ENCODE assay signal across 1 cellular context in the genomic region with DNA sequence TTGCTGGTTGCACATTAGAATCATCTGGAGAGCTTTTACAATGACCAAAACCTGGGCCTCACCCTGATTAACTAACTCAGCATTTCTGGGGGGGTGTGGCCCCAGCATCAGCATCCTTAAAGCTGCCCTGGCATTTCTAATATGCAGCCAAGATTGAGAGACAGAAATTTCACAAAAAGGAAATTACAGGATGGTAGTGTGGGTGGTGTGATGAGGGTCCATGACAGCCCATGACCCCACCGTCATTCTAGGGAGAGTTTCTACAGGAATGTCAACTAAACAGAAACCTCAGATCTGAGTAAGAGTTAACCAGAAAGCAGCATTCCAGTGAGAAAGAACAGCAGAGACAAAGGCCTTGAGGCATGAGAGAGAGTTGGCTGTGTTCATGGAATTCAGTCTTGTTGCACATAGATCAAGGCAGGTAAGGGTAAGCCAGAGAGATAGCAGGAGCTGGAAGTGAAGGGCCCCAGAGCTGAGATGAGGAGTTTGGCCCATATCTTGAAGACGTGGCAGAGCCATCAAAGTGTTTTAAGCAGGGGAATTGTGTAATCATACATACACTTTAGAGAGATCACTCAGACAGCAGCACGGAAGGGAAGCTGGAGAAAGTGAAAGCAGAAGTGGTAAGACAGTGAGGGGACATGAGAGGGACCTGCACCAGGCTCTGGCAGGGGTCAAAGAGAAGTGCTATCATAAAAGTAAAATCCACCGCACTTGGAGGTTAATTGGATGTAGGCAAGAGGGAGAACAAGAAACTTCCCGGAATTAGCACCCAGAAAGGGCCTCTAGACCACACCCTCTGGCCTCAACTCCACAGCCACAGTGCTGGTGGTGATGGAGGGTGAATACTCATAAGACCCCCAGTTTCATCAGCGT.
A peak's percentile ranks its signal among the peaks of the same experiment; 100 is the strongest.
TF ChIP-seq lines count a peak whose summit lies in the region.

No MANE protein-coding gene starts in this region.

TF ChIP-seq in HEK293, 187 proteins besides CTCF, POLR2A, EP300 and RAD21 (continued from another document):
- TF ChIP-seq, protein P1, sequence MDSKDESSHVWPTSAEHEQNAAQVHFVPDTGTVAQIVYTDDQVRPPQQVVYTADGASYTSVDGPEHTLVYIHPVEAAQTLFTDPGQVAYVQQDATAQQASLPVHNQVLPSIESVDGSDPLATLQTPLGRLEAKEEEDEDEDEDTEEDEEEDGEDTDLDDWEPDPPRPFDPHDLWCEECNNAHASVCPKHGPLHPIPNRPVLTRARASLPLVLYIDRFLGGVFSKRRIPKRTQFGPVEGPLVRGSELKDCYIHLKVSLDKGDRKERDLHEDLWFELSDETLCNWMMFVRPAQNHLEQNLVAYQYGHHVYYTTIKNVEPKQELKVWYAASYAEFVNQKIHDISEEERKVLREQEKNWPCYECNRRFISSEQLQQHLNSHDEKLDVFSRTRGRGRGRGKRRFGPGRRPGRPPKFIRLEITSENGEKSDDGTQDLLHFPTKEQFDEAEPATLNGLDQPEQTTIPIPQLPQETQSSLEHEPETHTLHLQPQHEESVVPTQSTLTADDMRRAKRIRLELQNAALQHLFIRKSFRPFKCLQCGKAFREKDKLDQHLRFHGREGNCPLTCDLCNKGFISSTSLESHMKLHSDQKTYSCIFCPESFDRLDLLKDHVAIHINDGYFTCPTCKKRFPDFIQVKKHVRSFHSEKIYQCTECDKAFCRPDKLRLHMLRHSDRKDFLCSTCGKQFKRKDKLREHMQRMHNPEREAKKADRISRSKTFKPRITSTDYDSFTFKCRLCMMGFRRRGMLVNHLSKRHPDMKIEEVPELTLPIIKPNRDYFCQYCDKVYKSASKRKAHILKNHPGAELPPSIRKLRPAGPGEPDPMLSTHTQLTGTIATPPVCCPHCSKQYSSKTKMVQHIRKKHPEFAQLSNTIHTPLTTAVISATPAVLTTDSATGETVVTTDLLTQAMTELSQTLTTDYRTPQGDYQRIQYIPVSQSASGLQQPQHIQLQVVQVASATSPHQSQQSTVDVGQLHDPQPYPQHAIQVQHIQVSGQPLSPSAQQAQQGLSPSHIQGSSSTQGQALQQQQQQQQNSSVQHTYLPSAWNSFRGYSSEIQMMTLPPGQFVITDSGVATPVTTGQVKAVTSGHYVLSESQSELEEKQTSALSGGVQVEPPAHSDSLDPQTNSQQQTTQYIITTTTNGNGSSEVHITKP (tag by site-specific recombination; IDR thresholded peaks at IDR 0.05) = 0 out of 2 replicates have a peak, but pooled peaks have one; percentile 37
- TF ChIP-seq, protein P2, sequence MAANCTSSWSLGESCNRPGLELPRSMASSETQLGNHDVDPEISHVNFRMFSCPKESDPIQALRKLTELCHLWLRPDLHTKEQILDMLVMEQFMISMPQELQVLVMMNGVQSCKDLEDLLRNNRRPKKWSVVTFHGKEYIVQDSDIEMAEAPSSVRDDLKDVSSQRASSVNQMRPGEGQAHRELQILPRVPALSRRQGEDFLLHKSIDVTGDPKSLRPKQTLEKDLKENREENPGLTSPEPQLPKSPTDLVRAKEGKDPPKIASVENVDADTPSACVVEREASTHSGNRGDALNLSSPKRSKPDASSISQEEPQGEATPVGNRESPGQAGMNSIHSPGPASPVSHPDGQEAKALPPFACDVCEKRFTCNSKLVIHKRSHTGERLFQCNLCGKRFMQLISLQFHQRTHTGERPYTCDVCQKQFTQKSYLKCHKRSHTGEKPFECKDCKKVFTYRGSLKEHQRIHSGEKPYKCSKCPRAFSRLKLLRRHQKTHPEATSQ (tag by site-specific recombination; IDR thresholded peaks at IDR 0.05) = no peak
- TF ChIP-seq MYNN (tag by site-specific recombination; IDR thresholded peaks at IDR 0.05; ENCODE audit: borderline replicate concordance) (no peak), ZNF514 (tag by site-specific recombination; IDR thresholded peaks at IDR 0.05) (no peak), ZNF596 (tag by site-specific recombination; IDR thresholded peaks at IDR 0.05) (no peak), OVOL3 (tag by site-specific recombination; IDR thresholded peaks at IDR 0.05) (no peak), ZNF426 (tag by site-specific recombination; IDR thresholded peaks at IDR 0.05) (no peak), ZNF132 (tag by site-specific recombination; IDR thresholded peaks at IDR 0.05; ENCODE audit: borderline replicate concordance) (no peak)
- TF ChIP-seq, protein P3, sequence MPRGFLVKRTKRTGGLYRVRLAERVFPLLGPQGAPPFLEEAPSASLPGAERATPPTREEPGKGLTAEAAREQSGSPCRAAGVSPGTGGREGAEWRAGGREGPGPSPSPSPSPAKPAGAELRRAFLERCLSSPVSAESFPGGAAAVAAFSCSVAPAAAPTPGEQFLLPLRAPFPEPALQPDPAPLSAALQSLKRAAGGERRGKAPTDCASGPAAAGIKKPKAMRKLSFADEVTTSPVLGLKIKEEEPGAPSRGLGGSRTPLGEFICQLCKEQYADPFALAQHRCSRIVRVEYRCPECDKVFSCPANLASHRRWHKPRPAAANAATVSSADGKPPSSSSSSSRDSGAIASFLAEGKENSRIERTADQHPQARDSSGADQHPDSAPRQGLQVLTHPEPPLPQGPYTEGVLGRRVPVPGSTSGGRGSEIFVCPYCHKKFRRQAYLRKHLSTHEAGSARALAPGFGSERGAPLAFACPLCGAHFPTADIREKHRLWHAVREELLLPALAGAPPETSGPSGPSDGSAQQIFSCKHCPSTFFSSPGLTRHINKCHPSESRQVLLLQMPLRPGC (tag by site-specific recombination; IDR thresholded peaks at IDR 0.05) = no peak
TF ChIP-seq in HEK293: peak in this region for 3.
